8 cellular contexts compared by ENCODE assay signal in genomic region chr1:223716302-223716862, GRCh38. TPM values are rescaled to one million over a fixed set of nuclear protein-coding genes. Genes with fewer than 3 reads are reported as not detected.
DNase-seq lines count a peak whose midpoint lies in the region; ATAC-seq lines count a peak whose summit lies in the region.

No MANE protein-coding gene starts in this region.

- DNase-seq in Ammon's horn (ENCODE audit: low spot score) (peak; percentile 58), immature natural killer cell (peak; percentile 67 to 78 (median 67)), NCI-H2227 (lab: John Stamatoyannopoulos, UW; ENCODE audit: unreplicated experiment) (no peak), kidney tubule cell (ENCODE audit: low spot score) (no peak), hippocampal formation (lab: John Stamatoyannopoulos, UW) (no peak)
- peak; percentile 76 for DNase-seq in activated CD8-positive, alpha-beta memory T cell treated with anti-CD3 and anti-CD28 coated beads for 24 hours

- no peaks in the 10 kb centered on the region for H3K9me3 Mint-ChIP-seq in immature natural killer cell

- H3K36me3 Mint-ChIP-seq in immature natural killer cell = peaks cover 14 to 31% (median 20%) of the 10 kb centered on the region in 3 donors

- H3K4me3 Mint-ChIP-seq in immature natural killer cell = peak overlapping the region; percentile 72 to 81 (median 80)

- peak; percentile 51 for ATAC-seq in GM19328 (IDR thresholded peaks at IDR 0.05; ENCODE audit: unreplicated experiment)
- ATAC-seq in HG03565 (IDR thresholded peaks at IDR 0.05; ENCODE audit: unreplicated experiment) = peak; percentile 39

- peaks cover 5 to 10% (median 6%) of the 10 kb centered on the region in 3 donors for H3K27me3 Mint-ChIP-seq in immature natural killer cell (ENCODE audit: low read depth in 3 of 3)

- peak overlapping the region; percentile 90 to 98 (median 94) for H3K27ac Mint-ChIP-seq in immature natural killer cell

- H3K4me1 Mint-ChIP-seq in immature natural killer cell = peaks cover 83 to 85% of the 10 kb centered on the region in 2 donors

RNA-seq across cellular contexts. Expression of gene CAPN2, which starts 4.0 kb away (rescaled TPM):
- 100 to 1,000 TPM; 126 to 232 (median 141) TPM for polyA plus RNA-seq in immature natural killer cell

RNA-seq across cellular contexts. Expression of gene CAPN8, which starts 50.9 kb away (rescaled TPM):
- polyA plus RNA-seq in immature natural killer cell = under 1 TPM in 1 of 3 donors, not detected in 2; 0.09 TPM

Comparison
In these comparisons a context has a peak if more than half of its experiments do, and no peak if none do; other contexts are left out.
1. DNase-seq: peak in Ammon's horn (single experiment), activated CD8-positive, alpha-beta memory T cell treated with anti-CD3 and anti-CD28 coated beads for 24 hours (single experiment) and immature natural killer cell (3 of 3); none in NCI-H2227 (single experiment), kidney tubule cell (single experiment) and hippocampal formation (0 of 2).